ENCODE assay signal across 10 cellular contexts in genomic region chr12:9109737-9110491, GRCh38. TPM values are rescaled to one million over a fixed set of nuclear protein-coding genes. Genes with fewer than 3 reads are reported as not detected.
"Had no signal": no experiment of that assay in that cellular context is flagged by ENCODE, and none has a peak within 500 bp of the region (broad histone marks: within the 10 kb centered on the region; RNA-seq: fewer than 3 reads in every experiment).

No MANE protein-coding gene starts in this region.

- H3K27ac Mint-ChIP-seq: HFFc6, IgD-negative memory B cell had no signal

- DNase-seq: GM23248, GOT3, H7, HFFc6, KBM-7 had no signal

- H2AFZ ChIP-seq: GM23248 had no signal

- FAIRE-seq: HTR-8/SVneo had no signal

- H3K4me1 Mint-ChIP-seq: IgD-negative memory B cell had no signal

- H3K27ac ChIP-seq: GM23248 had no signal

- ATAC-seq: HCT116 had no signal

- H3K9ac ChIP-seq: GM23248 had no signal

- H3K36me3 ChIP-seq: HAP-1 had no signal

- H3K4me3 Mint-ChIP-seq: HFFc6, IgD-negative memory B cell had no signal

- H3K9me3 ChIP-seq: HAP-1 had no signal

- H3K4me3 ChIP-seq: GM23248, HAP-1 had no signal

- H3K4me1 ChIP-seq: HAP-1 had no signal

- H3K27me3 Mint-ChIP-seq: IgD-negative memory B cell had no signal

RNA-seq across cellular contexts. Expression of gene A2M, which starts 5.8 kb away (rescaled TPM):
- total RNA-seq: H7, HT-29 had no signal
- polyA plus RNA-seq: IgD-negative memory B cell had no signal
